Comparison of ENCODE assay signal across 24 cellular contexts in genomic region chr6:118672678-118673077, GRCh38.
"Had no signal": no experiment of that assay in that cellular context is flagged by ENCODE, and none has a peak within 500 bp of the region (broad histone marks: within the 10 kb centered on the region; RNA-seq: fewer than 3 reads in every experiment).

No MANE protein-coding gene starts in this region.

- H3K27ac Mint-ChIP-seq: activated T-helper 2 cell treated with anti-CD3 and anti-CD28 coated beads, Interferon-gamma antibody, Interleukin-2, Interleukin-4, amounts not matched to agents 10 μg/mL and 5 μg/mL and 100 μg/mL, durations not matched to agents 14 hours and 24 hours and 36 hours; endodermal cell; progenitor cell of endocrine pancreas; stimulated activated effector memory CD8-positive, alpha-beta T cell treated with anti-CD3 and anti-CD28 coated beads, Interleukin-12 subunit alpha, Interleukin-12 subunit beta, amount 100 ng/mL, for 72 hours; stimulated activated naive CD8-positive, alpha-beta T cell treated with anti-CD3 and anti-CD28 coated beads, Interleukin-15, amount 100 ng/mL, for 72 hours; T-helper 1 cell treated with Interleukin-12 subunit alpha and Interleukin-12 subunit beta and Interleukin-4 antibody, amounts not matched to agents 30 μg/mL and 1 μg/mL, for 36 hours; type B pancreatic cell had no signal

- H3K36me3 Mint-ChIP-seq: stimulated activated effector memory CD8-positive, alpha-beta T cell treated with anti-CD3 and anti-CD28 coated beads, Interleukin-12 subunit alpha, Interleukin-12 subunit beta, amount 100 ng/mL, for 72 hours; type B pancreatic cell had no signal

- H3K27ac ChIP-seq: breast epithelium, ovary, sigmoid colon, uterus had no signal

- ATAC-seq: activated T-cell treated with anti-CD3 and anti-CD28 coated beads, Interleukin-2, amount 50 U/mL, for 4 hours; esophagus mucosa; left cardiac atrium; left ventricle myocardium superior; stimulated activated effector memory CD8-positive, alpha-beta T cell treated with anti-CD3 and anti-CD28 coated beads, Interleukin-12 subunit alpha, Interleukin-12 subunit beta, amount 100 ng/mL, for 72 hours; stimulated activated naive CD8-positive, alpha-beta T cell treated with anti-CD3 and anti-CD28 coated beads, Interleukin-15, amount 100 ng/mL, for 72 hours had no signal

- H3K27me3 Mint-ChIP-seq: progenitor cell of endocrine pancreas; stimulated activated naive CD8-positive, alpha-beta T cell treated with anti-CD3 and anti-CD28 coated beads, Interleukin-15, amount 100 ng/mL, for 72 hours; type B pancreatic cell had no signal

- H3K4me1 ChIP-seq: breast epithelium, uterus had no signal

- H3K9me3 ChIP-seq: breast epithelium, ovary, sigmoid colon, uterus had no signal

- DNase-seq: activated CD4-positive, CD25-positive, alpha-beta regulatory T cell treated with anti-CD3 and anti-CD28 coated beads, Interleukin-2, amount 50 U/mL, for 72 hours; activated CD8-positive, alpha-beta memory T cell treated with anti-CD3 and anti-CD28 coated beads, Interleukin-2, amount 50 U/mL, for 4 hours; activated T-cell treated with anti-CD3 and anti-CD28 coated beads, Interleukin-2, amount 50 U/mL, for 4 hours; central memory CD4-positive, alpha-beta T cell; endodermal cell; foreskin fibroblast; head of caudate nucleus; hippocampal formation; left cardiac atrium; left ventricle myocardium superior; ovary; sigmoid colon; small intestine; stimulated activated CD4-positive, alpha-beta T cell treated with anti-CD3 and anti-CD28 coated beads, Interleukin-4, amount 100 ng/mL, for 24 hours; stimulated activated naive CD8-positive, alpha-beta T cell treated with anti-CD3 and anti-CD28 coated beads, Interleukin-15, amount 100 ng/mL, for 72 hours; substantia nigra; uterus had no signal

- H3K36me3 ChIP-seq: breast epithelium, ovary, sigmoid colon, uterus had no signal

- H3K9me3 Mint-ChIP-seq: activated T-cell treated with anti-CD3 and anti-CD28 coated beads, Interleukin-2, amount 50 U/mL, for 4 hours; activated T-helper 2 cell treated with anti-CD3 and anti-CD28 coated beads, Interferon-gamma antibody, Interleukin-2, Interleukin-4, amounts not matched to agents 10 μg/mL and 5 μg/mL and 100 μg/mL, durations not matched to agents 14 hours and 24 hours and 36 hours; endodermal cell; stimulated activated effector memory CD8-positive, alpha-beta T cell treated with anti-CD3 and anti-CD28 coated beads, Interleukin-12 subunit alpha, Interleukin-12 subunit beta, amount 100 ng/mL, for 72 hours; T-helper 1 cell treated with Interleukin-12 subunit alpha and Interleukin-12 subunit beta and Interleukin-4 antibody, amounts not matched to agents 30 μg/mL and 1 μg/mL, for 36 hours; type B pancreatic cell had no signal

- H3K4me3 ChIP-seq: breast epithelium, ovary, sigmoid colon, uterus had no signal

- H3K4me3 Mint-ChIP-seq: activated T-cell treated with anti-CD3 and anti-CD28 coated beads, Interleukin-2, amount 50 U/mL, for 4 hours; endodermal cell; stimulated activated effector memory CD8-positive, alpha-beta T cell treated with anti-CD3 and anti-CD28 coated beads, Interleukin-12 subunit alpha, Interleukin-12 subunit beta, amount 100 ng/mL, for 72 hours; stimulated activated naive CD8-positive, alpha-beta T cell treated with anti-CD3 and anti-CD28 coated beads, Interleukin-15, amount 100 ng/mL, for 72 hours; T-helper 1 cell treated with Interleukin-12 subunit alpha and Interleukin-12 subunit beta and Interleukin-4 antibody, amounts not matched to agents 30 μg/mL and 1 μg/mL, for 36 hours; type B pancreatic cell had no signal
